Comparison of ENCODE assay signal across 13 cellular contexts in the genomic region with DNA sequence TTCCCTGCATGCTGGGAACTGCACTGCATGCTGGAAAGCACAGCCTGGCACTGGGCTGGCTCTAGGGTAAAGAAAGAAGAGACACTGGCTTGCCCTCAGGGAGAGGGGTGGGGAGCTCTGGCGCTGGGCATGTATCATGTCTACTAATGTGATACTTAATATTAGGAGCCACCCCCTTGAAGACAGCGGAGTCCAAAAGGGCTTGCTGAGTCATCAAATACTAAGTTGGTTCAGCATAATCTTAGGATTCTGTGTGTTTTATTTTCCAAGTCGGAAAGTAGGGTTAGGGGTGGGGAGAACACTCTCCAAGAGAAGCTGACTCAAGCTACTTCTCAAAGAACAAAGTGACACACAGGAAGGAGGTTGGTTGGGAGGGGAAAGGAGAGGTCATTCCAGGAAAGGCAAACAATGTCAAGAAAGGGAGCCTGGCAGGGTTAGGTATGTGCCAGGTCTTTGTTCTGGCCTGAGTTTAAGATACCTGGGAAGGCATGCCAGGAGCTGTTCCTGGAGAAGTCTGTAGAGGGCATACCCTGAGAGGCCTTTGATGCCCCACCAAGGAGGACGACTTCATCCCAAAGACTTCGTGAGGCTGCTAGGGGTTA.
DNase-seq lines count a peak whose midpoint lies in the region; ATAC-seq and TF ChIP-seq lines count a peak whose summit lies in the region.
"Had no signal": no experiment of that assay in that cellular context is flagged by ENCODE, and none has a peak within 500 bp of the region (broad histone marks: within the 10 kb centered on the region; RNA-seq: fewer than 3 reads in every experiment).

No MANE protein-coding gene starts in this region.

- no peak for TF ChIP-seq EP300 in gastroesophageal sphincter (IDR thresholded peaks at IDR 0.05)

- no peaks in the 10 kb centered on the region for H3K27me3 ChIP-seq in gastroesophageal sphincter
- H3K27me3 ChIP-seq in spleen (replicated peaks in 1 of 7) = peaks cover 0 to 20% (median 0%) of the 10 kb centered on the region in 7 donors

- intact Hi-C loops in spleen (cut with DNase I; ENCODE audit: low total_unique reads) = loop anchor here (5.0 kb wide), 1 partner anchor 160 kb away; no protein-coding TSS in a partner anchor
- intact Hi-C loops in activated T-helper 2 cell treated with anti-CD3 and anti-CD28 coated beads, Interferon-gamma antibody, Interleukin-2, Interleukin-4, amounts not matched to agents 10 μg/mL and 5 μg/mL and 100 μg/mL, durations not matched to agents 14 hours and 24 hours and 36 hours (cut with micrococcal nuclease) = no loop called here

- CTCF ChIA-PET in WTC11 (lab: Charles Lee) = interaction anchor here (0.6 to 2.0 kb wide), 24 partner anchors 10 to 234 kb away, joined by 3 to 13 read pairs (median 4); no protein-coding TSS in a partner anchor

- H3K4me3 ChIP-seq in gastroesophageal sphincter = no peak overlapping the region
- no peak overlapping the region for H3K4me3 ChIP-seq in spleen
- H3K4me3 ChIP-seq: coronary artery had no signal

- WGBS in gastroesophageal sphincter (ENCODE audit: low coverage in 1 of 2), 2 donors = 67 to 72% methylated on average over 3 to 4 of the region's 5 CpGs
- 70 to 91% (median 78%) methylated on average over 5 of the region's 5 CpGs for WGBS in spleen, 5 donors

- peak; percentile 98 for ATAC-seq in WTC11
- ATAC-seq in gastroesophageal sphincter = peak; percentile 48
- ATAC-seq in HG02870 (IDR thresholded peaks at IDR 0.05; ENCODE audit: unreplicated experiment) = no peak

- TF ChIP-seq POLR2A in gastroesophageal sphincter (IDR thresholded peaks at IDR 0.05) (no peak), spleen (IDR thresholded peaks at IDR 0.05) (no peak)

- no peaks in the 10 kb centered on the region for H3K36me3 Mint-ChIP-seq in WTC11
- H3K36me3 Mint-ChIP-seq in progenitor cell of endocrine pancreas (ENCODE audit: insufficient read depth) = no peaks in the 10 kb centered on the region
- no peaks in the 10 kb centered on the region for H3K36me3 Mint-ChIP-seq in activated T-helper 2 cell treated with anti-CD3 and anti-CD28 coated beads, Interferon-gamma antibody, Interleukin-2, Interleukin-4, amounts not matched to agents 10 μg/mL and 5 μg/mL and 100 μg/mL, durations not matched to agents 14 hours and 24 hours and 36 hours (ENCODE audit: low read depth)

- H3K27ac ChIP-seq in gastroesophageal sphincter (no peak overlapping the region), spleen (no peak overlapping the region)
- H3K27ac ChIP-seq: coronary artery had no signal

- peaks cover 22% of the 10 kb centered on the region for H3K4me1 Mint-ChIP-seq in WTC11
- no peaks in the 10 kb centered on the region for H3K4me1 Mint-ChIP-seq in progenitor cell of endocrine pancreas (ENCODE audit: low read depth)
- no peaks in the 10 kb centered on the region for H3K4me1 Mint-ChIP-seq in activated T-helper 2 cell treated with anti-CD3 and anti-CD28 coated beads, Interferon-gamma antibody, Interleukin-2, Interleukin-4, amounts not matched to agents 10 μg/mL and 5 μg/mL and 100 μg/mL, durations not matched to agents 14 hours and 24 hours and 36 hours (ENCODE audit: low read depth)
- H3K4me1 Mint-ChIP-seq: activated B cell treated with CpG ODN at 0.5 μM for 24 hours had no signal

- no peaks in the 10 kb centered on the region for H3K27me3 Mint-ChIP-seq in WTC11 (ENCODE audit: low read depth)
- H3K27me3 Mint-ChIP-seq in progenitor cell of endocrine pancreas = peaks cover 5% of the 10 kb centered on the region
- H3K27me3 Mint-ChIP-seq in activated T-helper 2 cell treated with anti-CD3 and anti-CD28 coated beads, Interferon-gamma antibody, Interleukin-2, Interleukin-4, amounts not matched to agents 10 μg/mL and 5 μg/mL and 100 μg/mL, durations not matched to agents 14 hours and 24 hours and 36 hours (ENCODE audit: low read depth) = peaks cover 17% of the 10 kb centered on the region

- TF ChIP-seq CTCF in WTC11 (IDR thresholded peaks at IDR 0.05) (0 out of 2 replicates have a peak, but pooled peaks have one; percentile 18), gastroesophageal sphincter (IDR thresholded peaks at IDR 0.05) (peak in 1 of 4 experiments; percentile 20), progenitor cell of endocrine pancreas (IDR thresholded peaks at IDR 0.05; ENCODE audit: unreplicated experiment) (peak; percentile 23), spleen (IDR thresholded peaks at IDR 0.05 in 8 of 11, conservative IDR thresholded peaks at IDR 0.05 in 3 of 11) (no peak)

- H3K36me3 ChIP-seq in gastroesophageal sphincter (no peaks in the 10 kb centered on the region), spleen (no peaks in the 10 kb centered on the region)

- peaks cover 0 to 6% (median 0%) of the 10 kb centered on the region in 3 donors for H3K4me1 ChIP-seq in gastroesophageal sphincter
- H3K4me1 ChIP-seq in spleen = no peaks in the 10 kb centered on the region

- in situ Hi-C loops in G401 (cut with HindIII; ENCODE audit: low sequenced_read_pairs) = no loop called here

- POLR2A ChIA-PET in WTC11 (lab: Charles Lee) = interaction anchor here (0.6 to 0.8 kb wide), 2 partner anchors 79 to 198 kb away, joined by 3 read pairs; no protein-coding TSS in a partner anchor

- DNase-seq in HT1080 (ENCODE audit: low read depth) = peak; percentile 75
- DNase-seq in WTC11 (ENCODE audit: low spot score) = peak; percentile 46
- DNase-seq in progenitor cell of endocrine pancreas (ENCODE audit: low spot score, unreplicated experiment) = no peak
- DNase-seq in spleen = no peak
- no peak for DNase-seq in G401 (ENCODE audit: low spot score)
- DNase-seq in activated T-helper 2 cell treated with anti-CD3 and anti-CD28 coated beads, Interferon-gamma antibody, Interleukin-2, Interleukin-4, amounts not matched to agents 10 μg/mL and 5 μg/mL and 100 μg/mL, durations not matched to agents 14 hours and 24 hours and 36 hours (ENCODE audit: low spot score) = no peak
- DNase-seq: activated B cell treated with CpG ODN at 0.5 μM for 24 hours, NCI-H1694, posterior cingulate gyrus, RPMI8226 had no signal

- H3K9me3 Mint-ChIP-seq in WTC11 (no peaks in the 10 kb centered on the region; the same call in 1 of the 2 replicates), progenitor cell of endocrine pancreas (ENCODE audit: low read depth) (no peaks in the 10 kb centered on the region)
- H3K9me3 Mint-ChIP-seq in activated T-helper 2 cell treated with anti-CD3 and anti-CD28 coated beads, Interferon-gamma antibody, Interleukin-2, Interleukin-4, amounts not matched to agents 10 μg/mL and 5 μg/mL and 100 μg/mL, durations not matched to agents 14 hours and 24 hours and 36 hours = no peaks in the 10 kb centered on the region
- H3K9me3 Mint-ChIP-seq: activated B cell treated with CpG ODN at 0.5 μM for 24 hours had no signal

- H3K4me3 Mint-ChIP-seq in WTC11 = no peak overlapping the region
- no peak overlapping the region for H3K4me3 Mint-ChIP-seq in progenitor cell of endocrine pancreas (ENCODE audit: low read depth)
- H3K4me3 Mint-ChIP-seq in activated T-helper 2 cell treated with anti-CD3 and anti-CD28 coated beads, Interferon-gamma antibody, Interleukin-2, Interleukin-4, amounts not matched to agents 10 μg/mL and 5 μg/mL and 100 μg/mL, durations not matched to agents 14 hours and 24 hours and 36 hours (ENCODE audit: low read depth) = no peak overlapping the region
- H3K4me3 Mint-ChIP-seq: activated B cell treated with CpG ODN at 0.5 μM for 24 hours had no signal

- no peaks in the 10 kb centered on the region for H3K9me3 ChIP-seq in gastroesophageal sphincter
- H3K9me3 ChIP-seq in spleen = no peaks in the 10 kb centered on the region

- H3K27ac Mint-ChIP-seq in WTC11 = no peak overlapping the region
- H3K27ac Mint-ChIP-seq in progenitor cell of endocrine pancreas = peak overlapping the region; percentile 77
- H3K27ac Mint-ChIP-seq in activated T-helper 2 cell treated with anti-CD3 and anti-CD28 coated beads, Interferon-gamma antibody, Interleukin-2, Interleukin-4, amounts not matched to agents 10 μg/mL and 5 μg/mL and 100 μg/mL, durations not matched to agents 14 hours and 24 hours and 36 hours = no peak overlapping the region
- H3K27ac Mint-ChIP-seq: activated B cell treated with CpG ODN at 0.5 μM for 24 hours had no signal

TF ChIP-seq in WTC11, 78 proteins besides CTCF, POLR2A, EP300 and RAD21:
- TF ChIP-seq, protein P1, sequence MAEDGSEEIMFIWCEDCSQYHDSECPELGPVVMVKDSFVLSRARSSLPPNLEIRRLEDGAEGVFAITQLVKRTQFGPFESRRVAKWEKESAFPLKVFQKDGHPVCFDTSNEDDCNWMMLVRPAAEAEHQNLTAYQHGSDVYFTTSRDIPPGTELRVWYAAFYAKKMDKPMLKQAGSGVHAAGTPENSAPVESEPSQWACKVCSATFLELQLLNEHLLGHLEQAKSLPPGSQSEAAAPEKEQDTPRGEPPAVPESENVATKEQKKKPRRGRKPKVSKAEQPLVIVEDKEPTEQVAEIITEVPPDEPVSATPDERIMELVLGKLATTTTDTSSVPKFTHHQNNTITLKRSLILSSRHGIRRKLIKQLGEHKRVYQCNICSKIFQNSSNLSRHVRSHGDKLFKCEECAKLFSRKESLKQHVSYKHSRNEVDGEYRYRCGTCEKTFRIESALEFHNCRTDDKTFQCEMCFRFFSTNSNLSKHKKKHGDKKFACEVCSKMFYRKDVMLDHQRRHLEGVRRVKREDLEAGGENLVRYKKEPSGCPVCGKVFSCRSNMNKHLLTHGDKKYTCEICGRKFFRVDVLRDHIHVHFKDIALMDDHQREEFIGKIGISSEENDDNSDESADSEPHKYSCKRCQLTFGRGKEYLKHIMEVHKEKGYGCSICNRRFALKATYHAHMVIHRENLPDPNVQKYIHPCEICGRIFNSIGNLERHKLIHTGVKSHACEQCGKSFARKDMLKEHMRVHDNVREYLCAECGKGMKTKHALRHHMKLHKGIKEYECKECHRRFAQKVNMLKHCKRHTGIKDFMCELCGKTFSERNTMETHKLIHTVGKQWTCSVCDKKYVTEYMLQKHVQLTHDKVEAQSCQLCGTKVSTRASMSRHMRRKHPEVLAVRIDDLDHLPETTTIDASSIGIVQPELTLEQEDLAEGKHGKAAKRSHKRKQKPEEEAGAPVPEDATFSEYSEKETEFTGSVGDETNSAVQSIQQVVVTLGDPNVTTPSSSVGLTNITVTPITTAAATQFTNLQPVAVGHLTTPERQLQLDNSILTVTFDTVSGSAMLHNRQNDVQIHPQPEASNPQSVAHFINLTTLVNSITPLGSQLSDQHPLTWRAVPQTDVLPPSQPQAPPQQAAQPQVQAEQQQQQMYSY (CRISPR knock-in tag; IDR thresholded peaks at IDR 0.05) = peak; percentile 72
- TF ChIP-seq, protein P2, sequence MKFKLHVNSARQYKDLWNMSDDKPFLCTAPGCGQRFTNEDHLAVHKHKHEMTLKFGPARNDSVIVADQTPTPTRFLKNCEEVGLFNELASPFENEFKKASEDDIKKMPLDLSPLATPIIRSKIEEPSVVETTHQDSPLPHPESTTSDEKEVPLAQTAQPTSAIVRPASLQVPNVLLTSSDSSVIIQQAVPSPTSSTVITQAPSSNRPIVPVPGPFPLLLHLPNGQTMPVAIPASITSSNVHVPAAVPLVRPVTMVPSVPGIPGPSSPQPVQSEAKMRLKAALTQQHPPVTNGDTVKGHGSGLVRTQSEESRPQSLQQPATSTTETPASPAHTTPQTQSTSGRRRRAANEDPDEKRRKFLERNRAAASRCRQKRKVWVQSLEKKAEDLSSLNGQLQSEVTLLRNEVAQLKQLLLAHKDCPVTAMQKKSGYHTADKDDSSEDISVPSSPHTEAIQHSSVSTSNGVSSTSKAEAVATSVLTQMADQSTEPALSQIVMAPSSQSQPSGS (CRISPR knock-in tag; IDR thresholded peaks at IDR 0.05; ENCODE audit: borderline replicate concordance, low read depth) = no peak
TF ChIP-seq in WTC11: peak in this region for 1.

Comparison
In these comparisons a context has a peak if more than half of its experiments do, and no peak if none do; other contexts are left out.
1. DNase-seq: peak in HT1080 (single experiment) and WTC11 (single experiment); none in progenitor cell of endocrine pancreas (single experiment), spleen (single experiment), G401 (single experiment) and activated T-helper 2 cell treated with anti-CD3 and anti-CD28 coated beads, Interferon-gamma antibody, Interleukin-2, Interleukin-4, amounts not matched to agents 10 μg/mL and 5 μg/mL and 100 μg/mL, durations not matched to agents 14 hours and 24 hours and 36 hours (single experiment).
2. CTCF ChIP-seq: peak in WTC11 (single experiment) and progenitor cell of endocrine pancreas (single experiment); none in spleen (0 of 11).